ENCODE assay signal across 1 cellular context in the genomic region with DNA sequence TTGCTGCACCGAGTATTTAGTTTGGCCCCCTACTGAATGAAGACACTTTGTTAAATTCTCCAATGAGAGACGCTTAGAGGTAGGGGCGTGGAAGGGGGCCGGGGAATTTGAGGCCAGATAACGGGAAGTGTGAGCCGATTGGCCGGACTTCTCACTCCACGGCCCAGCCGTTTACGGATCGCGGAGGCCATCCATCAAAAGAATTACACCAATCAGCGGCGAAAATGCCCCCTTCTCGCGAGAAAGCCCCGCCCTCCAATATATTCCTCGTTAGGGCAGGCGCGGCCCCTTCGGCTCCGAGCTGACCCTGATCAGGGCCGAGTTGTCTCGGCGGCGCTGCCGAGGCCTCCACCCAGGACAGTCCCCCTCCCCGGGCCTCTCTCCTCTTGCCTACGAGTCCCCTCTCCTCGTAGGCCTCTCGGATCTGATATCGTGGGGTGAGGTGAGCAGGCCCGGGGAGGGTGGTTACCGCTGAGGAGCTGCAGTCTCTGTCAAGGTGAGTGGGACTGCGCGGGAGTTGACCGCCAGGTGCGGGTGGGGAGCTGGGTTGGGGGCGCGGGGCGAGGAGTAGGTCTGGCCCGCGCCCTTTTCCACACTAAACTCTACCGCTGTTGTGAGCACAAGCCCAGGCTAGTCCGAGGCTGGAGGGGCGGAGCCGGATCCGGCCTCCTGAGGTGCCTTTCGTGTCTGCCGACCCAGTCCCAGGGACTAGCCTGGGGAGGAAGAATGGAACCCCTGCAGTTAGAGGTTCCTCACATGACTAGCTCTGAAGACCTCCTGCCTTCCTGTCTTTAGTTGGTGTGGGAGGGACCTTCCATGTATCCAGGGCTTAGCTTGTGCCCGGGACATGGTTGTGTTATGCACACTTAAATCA.
TF ChIP-seq lines count a peak whose summit lies in the region.

TSS of gene CCNG1 (plus strand) at position 287 of the 874 bp plus-strand sequence. CDS start 1,662 bp downstream, outside the sequence.

TF ChIP-seq in SK-N-SH, 30 proteins besides CTCF, POLR2A, EP300 and RAD21 (continued from another document):
- TF ChIP-seq GATA2 (CRISPR knock-in tag; IDR thresholded peaks at IDR 0.05) (no peak; the same call in 1 of the 2 replicates), RFX5 (IDR thresholded peaks at IDR 0.05; ENCODE audit: low read length) (peak; percentile 69; the same call in 1 of the 2 replicates), REST (IDR thresholded peaks at IDR 0.05; ENCODE audit: low read depth, low read length) (0 out of 2 replicates have a peak, but pooled peaks have one; percentile 20), SMC3 (IDR thresholded peaks at IDR 0.05; ENCODE audit: low read depth, low read length) (no peak), RCOR1 (IDR thresholded peaks at IDR 0.05; ENCODE audit: low read length) (0 out of 2 replicates have a peak, but pooled peaks have one; percentile 8), FOSL2 (IDR thresholded peaks at IDR 0.05; ENCODE audit: borderline replicate concordance, low read depth) (no peak), CHD2 (IDR thresholded peaks at IDR 0.05; ENCODE audit: low read length, partially characterized antibody) (peak; percentile 98), USF2 (IDR thresholded peaks at IDR 0.05; ENCODE audit: borderline replicate concordance, low read depth, low read length) (no peak), YY1 (IDR thresholded peaks at IDR 0.05; ENCODE audit: low read depth) (no peak), TEAD4 (IDR thresholded peaks at IDR 0.05; ENCODE audit: borderline replicate concordance, insufficient read depth) (no peak), ELF1 (IDR thresholded peaks at IDR 0.05) (peak; percentile 76), SIN3A (IDR thresholded peaks at IDR 0.05; ENCODE audit: borderline replicate concordance, low read depth, low read length) (peak; percentile 42; the same call in 1 of the 2 replicates)
- TF ChIP-seq, protein P1, sequence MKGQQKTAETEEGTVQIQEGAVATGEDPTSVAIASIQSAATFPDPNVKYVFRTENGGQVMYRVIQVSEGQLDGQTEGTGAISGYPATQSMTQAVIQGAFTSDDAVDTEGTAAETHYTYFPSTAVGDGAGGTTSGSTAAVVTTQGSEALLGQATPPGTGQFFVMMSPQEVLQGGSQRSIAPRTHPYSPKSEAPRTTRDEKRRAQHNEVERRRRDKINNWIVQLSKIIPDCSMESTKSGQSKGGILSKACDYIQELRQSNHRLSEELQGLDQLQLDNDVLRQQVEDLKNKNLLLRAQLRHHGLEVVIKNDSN (IDR thresholded peaks at IDR 0.05; ENCODE audit: borderline replicate concordance, low read depth): no peak
- TF ChIP-seq, protein P2, sequence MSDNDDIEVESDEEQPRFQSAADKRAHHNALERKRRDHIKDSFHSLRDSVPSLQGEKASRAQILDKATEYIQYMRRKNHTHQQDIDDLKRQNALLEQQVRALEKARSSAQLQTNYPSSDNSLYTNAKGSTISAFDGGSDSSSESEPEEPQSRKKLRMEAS (IDR thresholded peaks at IDR 0.05; ENCODE audit: low read depth): 0 out of 2 replicates have a peak, but pooled peaks have one; percentile 29
